Comparison of ENCODE assay signal across 9 cellular contexts in genomic region chr14:56118611-56119181, GRCh38. TPM values are rescaled to one million over a fixed set of nuclear protein-coding genes. Genes with fewer than 3 reads are reported as not detected.
DNase-seq lines count a peak whose midpoint lies in the region; ATAC-seq, FAIRE-seq and TF ChIP-seq lines count a peak whose summit lies in the region.
"Had no signal": no experiment of that assay in that cellular context is flagged by ENCODE, and none has a peak within 500 bp of the region (broad histone marks: within the 10 kb centered on the region; RNA-seq: fewer than 3 reads in every experiment).

No MANE protein-coding gene starts in this region.

- H3K27ac ChIP-seq in GM23248 (peak overlapping the region; percentile 26), PC-9 (no peak overlapping the region), kidney (ENCODE audit: low read depth in 2 of 2, low read length in 2 of 2) (peak overlapping the region; percentile 81 to 91)

- H3K9me3 ChIP-seq in GM23248 (ENCODE audit: low read depth) (no peaks in the 10 kb centered on the region), PC-9 (ENCODE audit: insufficient read depth, low read depth) (no peaks in the 10 kb centered on the region), kidney (ENCODE audit: control insufficient read depth in 1 of 2, low read length in 2 of 2) (no peaks in the 10 kb centered on the region)

- H2AFZ ChIP-seq in GM23248 (peak overlapping the region; percentile 92), PC-9 (peak overlapping the region; percentile 79; the same call in 1 of the 2 replicates)

- intact Hi-C loops in PC-9 (cut with micrococcal nuclease; ENCODE audit: unreplicated experiment) (loop anchor here (2.0 to 5.0 kb wide), 2 partner anchors 222 to 411 kb away; no protein-coding TSS in a partner anchor), MCF 10A (cut with micrococcal nuclease) (no loop called here), kidney (cut with DNase I) (no loop called here)

- H3K4me3 ChIP-seq in GM23248 (peak overlapping the region; percentile 98), PC-9 (peak overlapping the region; percentile 71), kidney (ENCODE audit: low read length in 2 of 2) (peak overlapping the region; percentile 75 to 87)

- H3K27ac Mint-ChIP-seq in MCF 10A (ENCODE audit: low read depth, unreplicated experiment) = no peak overlapping the region

- peak overlapping the region; percentile 86 for H3K4me3 Mint-ChIP-seq in MCF 10A (ENCODE audit: unreplicated experiment)

- in situ Hi-C loops in GM23248 (cut with MboI) = no loop called here

- H3K9ac ChIP-seq in GM23248 (peak overlapping the region; percentile 82), kidney (ENCODE audit: low read length in 2 of 2) (peak overlapping the region; percentile 63 to 66)

- no peak for FAIRE-seq in kidney (lab: Jason Lieb, UNC)

- no peaks in the 10 kb centered on the region for H3K36me3 Mint-ChIP-seq in MCF 10A (ENCODE audit: insufficient read depth, unreplicated experiment)

- H3K79me2 ChIP-seq in GM23248 (ENCODE audit: insufficient read depth) (0 out of 2 replicates have a peak, but pooled peaks cover 6% of the 10 kb centered on the region), PC-9 (ENCODE audit: low read depth) (no peaks in the 10 kb centered on the region)

- H4K20me1 ChIP-seq in GM23248 (ENCODE audit: insufficient read depth) = no peaks in the 10 kb centered on the region
- H4K20me1 ChIP-seq in PC-9 (ENCODE audit: insufficient read depth) = no peaks in the 10 kb centered on the region; the same call in 1 of the 2 replicates

- DNase-seq in EH (ENCODE audit: low read depth) (peak; percentile 42), GM23248 (peak; percentile 75), PC-9 (peak in 1 of 2 experiments; percentile 15), MCF 10A (ENCODE audit: unreplicated experiment) (no peak), kidney (peak; percentile 82), HK-2 (ENCODE audit: unreplicated experiment) (no peak)
- peak; percentile 27 to 43 for DNase-seq in stimulated activated CD4-positive, alpha-beta T cell treated with anti-CD3 and anti-CD28 coated beads, Interleukin-2, amount 100 ng/mL, for 24 hours

- TF ChIP-seq CTCF in PC-9 (conservative IDR thresholded peaks at IDR 0.05) (no peak), MCF 10A (IDR thresholded peaks at IDR 0.05; ENCODE audit: unreplicated experiment) (no peak), kidney (IDR thresholded peaks at IDR 0.05; ENCODE audit: borderline replicate concordance, extremely low read depth, insufficient read depth) (no peak)

- CTCF ChIA-PET in PC-9 (lab: Charles Lee) = interaction anchor here (0.6 kb wide), 1 partner anchor 318 kb away, joined by 3 read pairs; no protein-coding TSS in a partner anchor
- CTCF ChIA-PET in MCF 10A (lab: Yijun Ruan, JAX) = interaction anchor here (0.7 kb wide), 1 partner anchor 394 kb away, joined by 3 read pairs; no protein-coding TSS in a partner anchor

- H3K9me3 Mint-ChIP-seq in MCF 10A (ENCODE audit: unreplicated experiment) = no peaks in the 10 kb centered on the region
- H3K9me3 Mint-ChIP-seq: T-helper 1 cell treated with Interleukin-12 subunit alpha and Interleukin-12 subunit beta and Interleukin-4 antibody, amounts not matched to agents 30 μg/mL and 1 μg/mL, for 36 hours had no signal

- no peaks in the 10 kb centered on the region for H3K9me2 ChIP-seq in GM23248 (ENCODE audit: insufficient read depth)
- no peaks in the 10 kb centered on the region; the same call in 1 of the 2 replicates for H3K9me2 ChIP-seq in PC-9 (ENCODE audit: insufficient read depth)

- no peaks in the 10 kb centered on the region for H3K27me3 ChIP-seq in GM23248 (replicated peaks; ENCODE audit: insufficient read depth)
- H3K27me3 ChIP-seq in PC-9 (ENCODE audit: insufficient read depth, low read depth) = peaks cover 30% of the 10 kb centered on the region

- BruUV-seq in PC-9 (replicated peaks; lab: Mats Ljungman, UMichigan) = no TSS peak
- BruUV-seq in MCF 10A (replicated peaks; lab: Mats Ljungman, UMichigan) = no TSS peak

- H3K27me3 Mint-ChIP-seq in MCF 10A (ENCODE audit: insufficient read depth, unreplicated experiment) = peaks cover 58% of the 10 kb centered on the region

- H3K4me1 ChIP-seq in GM23248 (ENCODE audit: insufficient read depth) (peaks cover 13% of the 10 kb centered on the region; the same call in 1 of the 2 replicates), PC-9 (replicated peaks; ENCODE audit: insufficient read depth) (no peaks in the 10 kb centered on the region), kidney (ENCODE audit: control insufficient read depth in 1 of 2, insufficient read depth in 1 of 2, low read depth in 1 of 2, low read length in 2 of 2) (peaks cover 3 to 11% of the 10 kb centered on the region in 2 donors)

- no peak for ATAC-seq in GM21423 (IDR thresholded peaks at IDR 0.05; ENCODE audit: unreplicated experiment)

- H3K4me2 ChIP-seq in GM23248 (ENCODE audit: unreplicated experiment) (peak overlapping the region; percentile 90), PC-9 (peak overlapping the region; percentile 67)

- POLR2A ChIA-PET in PC-9 (lab: Charles Lee; ENCODE audit: unreplicated experiment) = interaction anchor here (0.7 kb wide), 1 partner anchor 15 kb away, joined by 8 read pairs; no protein-coding TSS in a partner anchor
- POLR2A ChIA-PET in MCF 10A (lab: Yijun Ruan, JAX) = interaction anchor here (0.6 to 1.2 kb wide), 4 partner anchors 14 to 439 kb away, joined by 3 read pairs; no protein-coding TSS in a partner anchor

- H3F3A ChIP-seq in GM23248 (ENCODE audit: insufficient read depth) (peaks cover 20% of the 10 kb centered on the region; the same call in 1 of the 2 replicates), PC-9 (ENCODE audit: insufficient read depth, low read depth) (no peaks in the 10 kb centered on the region)

- H3K4me1 Mint-ChIP-seq in MCF 10A (ENCODE audit: insufficient read depth, unreplicated experiment) = no peaks in the 10 kb centered on the region

- WGBS in GM23248 (ENCODE audit: low coverage in 1 of 2, low lambda C conversion rate in 2 of 2, missing lambda C conversion rate in 2 of 2), 2 experiments = 0 to 2% methylated on average over 17 to 57 of the region's 87 CpGs

- H3K36me3 ChIP-seq in GM23248 (ENCODE audit: low read depth) = no peaks in the 10 kb centered on the region
- H3K36me3 ChIP-seq in PC-9 (ENCODE audit: low read depth) = no peaks in the 10 kb centered on the region
- H3K36me3 ChIP-seq in kidney (ENCODE audit: control insufficient read depth in 1 of 2, insufficient read depth in 2 of 2, low read length in 2 of 2) = no peaks in the 10 kb centered on the region

RNA-seq across cellular contexts. Expression of gene PELI2, which starts 0.5 kb away (rescaled TPM):
- 1.2 and 12.3 TPM in 2 replicates for total RNA-seq in GM23248 (2014; rRNA removed; shearing (Covaris generic))
- polyA plus RNA-seq in GM23248 (2016; fragmentation: Nextera tagmentation; extraction: Ambion mirVana) (1.3 TPM in 2 replicates), kidney (ENCODE audit: insufficient read depth, low read depth, low replicate concordance) (5.2 TPM)
- total RNA-seq in PC-9 (2021) (7.9 and 10.0 TPM in 2 replicates), MCF 10A (2022) (0.19 and 0.34 TPM in 2 replicates), kidney (27.6 TPM)

Comparison
In these comparisons a context has a peak if more than half of its experiments do, and no peak if none do; other contexts are left out.
1. DNase-seq: peak in EH (single experiment), GM23248 (single experiment), kidney (single experiment) and stimulated activated CD4-positive, alpha-beta T cell treated with anti-CD3 and anti-CD28 coated beads, Interleukin-2, amount 100 ng/mL, for 24 hours (2 of 2); none in MCF 10A (single experiment) and HK-2 (single experiment).
2. Peak in every context shown above with its lines, with median percentiles within 50 percentile points of each other: H3K4me3 ChIP-seq.